ENCODE assay signal across 10 cellular contexts in genomic region chr14:80212025-80212402, GRCh38. TPM values are rescaled to one million over a fixed set of nuclear protein-coding genes. Genes with fewer than 3 reads are reported as not detected.
A peak's percentile ranks its signal among the peaks of the same experiment; 100 is the strongest.
DNase-seq lines count a peak whose midpoint lies in the region; ATAC-seq, FAIRE-seq and TF ChIP-seq lines count a peak whose summit lies in the region.
"Had no signal": no experiment of that assay in that cellular context is flagged by ENCODE, and none has a peak within 500 bp of the region (broad histone marks: within the 10 kb centered on the region; RNA-seq: fewer than 3 reads in every experiment).

No MANE protein-coding gene starts in this region.

- ATAC-seq in naive thymus-derived CD8-positive, alpha-beta T cell: no peak
- ATAC-seq: stimulated activated memory B cell treated with anti-CD40 and anti-IgM and Interleukin-4, amounts not matched to agents 10 μg/mL and 1 μg/mL and 100 μg/mL, for 72 hours had no signal

- peaks cover 6% of the 10 kb centered on the region for H3K4me1 Mint-ChIP-seq in progenitor cell of endocrine pancreas (ENCODE audit: low read depth)
- peaks cover 0 to 4% (median 0%) of the 10 kb centered on the region in 4 donors for H3K4me1 Mint-ChIP-seq in naive thymus-derived CD8-positive, alpha-beta T cell
- H3K4me1 Mint-ChIP-seq: activated B cell treated with CpG ODN at 0.5 μM for 24 hours had no signal

- no peak for FAIRE-seq in GM12891 (lab: Jason Lieb, UNC)

- TF ChIP-seq CTCF in progenitor cell of endocrine pancreas (IDR thresholded peaks at IDR 0.05; ENCODE audit: unreplicated experiment) (no peak), GM10266 (IDR thresholded peaks at IDR 0.05; ENCODE audit: control insufficient read depth, insufficient read depth, low read depth, missing control alignments) (no peak)

- H3K27me3 Mint-ChIP-seq in progenitor cell of endocrine pancreas: peaks cover 20% of the 10 kb centered on the region
- H3K27me3 Mint-ChIP-seq in naive thymus-derived CD8-positive, alpha-beta T cell: peaks cover 0 to 4% (median 1%) of the 10 kb centered on the region in 5 donors
- H3K27me3 Mint-ChIP-seq: activated B cell treated with CpG ODN at 0.5 μM for 24 hours; stimulated activated memory B cell treated with anti-CD40 and anti-IgM and Interleukin-4, amounts not matched to agents 10 μg/mL and 1 μg/mL and 100 μg/mL, for 72 hours had no signal

- TF ChIP-seq POLR2A in GM12891 (IDR thresholded peaks at IDR 0.05; ENCODE audit: low read depth, low read length): no peak

- H3K27ac Mint-ChIP-seq in progenitor cell of endocrine pancreas: no peak overlapping the region
- H3K27ac Mint-ChIP-seq in naive thymus-derived CD8-positive, alpha-beta T cell: no peak overlapping the region
- H3K27ac Mint-ChIP-seq: activated B cell treated with CpG ODN at 0.5 μM for 24 hours; stimulated activated memory B cell treated with anti-CD40 and anti-IgM and Interleukin-4, amounts not matched to agents 10 μg/mL and 1 μg/mL and 100 μg/mL, for 72 hours had no signal

- H3K4me3 Mint-ChIP-seq in progenitor cell of endocrine pancreas (ENCODE audit: low read depth): peak overlapping the region; percentile 0
- no peak overlapping the region for H3K4me3 Mint-ChIP-seq in naive thymus-derived CD8-positive, alpha-beta T cell
- H3K4me3 Mint-ChIP-seq: activated B cell treated with CpG ODN at 0.5 μM for 24 hours; stimulated activated memory B cell treated with anti-CD40 and anti-IgM and Interleukin-4, amounts not matched to agents 10 μg/mL and 1 μg/mL and 100 μg/mL, for 72 hours had no signal

- POLR2A ChIA-PET in naive thymus-derived CD8-positive, alpha-beta T cell (lab: Charles Lee): no interaction called here

- H3K9me3 Mint-ChIP-seq in progenitor cell of endocrine pancreas (ENCODE audit: low read depth): no peaks in the 10 kb centered on the region
- peaks cover 0 to 5% (median 0%) of the 10 kb centered on the region in 9 donors for H3K9me3 Mint-ChIP-seq in naive thymus-derived CD8-positive, alpha-beta T cell

- H3K36me3 Mint-ChIP-seq in progenitor cell of endocrine pancreas (ENCODE audit: insufficient read depth): no peaks in the 10 kb centered on the region
- no peaks in the 10 kb centered on the region for H3K36me3 Mint-ChIP-seq in naive thymus-derived CD8-positive, alpha-beta T cell
- H3K36me3 Mint-ChIP-seq: stimulated activated memory B cell treated with anti-CD40 and anti-IgM and Interleukin-4, amounts not matched to agents 10 μg/mL and 1 μg/mL and 100 μg/mL, for 72 hours had no signal

- DNase-seq in GM12891 (ENCODE audit: insufficient read length, low spot score) (no peak), M059J (ENCODE audit: low read depth) (peak; percentile 89), dermis blood vessel endothelial cell (peak; percentile 32), progenitor cell of endocrine pancreas (ENCODE audit: low spot score, unreplicated experiment) (no peak), GM10266 (ENCODE audit: extremely low spot score) (no peak), NCI-H1048 (lab: John Stamatoyannopoulos, UW) (no peak), NCI-H2227 treated with DMSO at 0.1 percent for 48 hours (lab: John Stamatoyannopoulos, UW) (no peak)
- no peak for DNase-seq in naive thymus-derived CD8-positive, alpha-beta T cell
- DNase-seq: activated B cell treated with CpG ODN at 0.5 μM for 24 hours had no signal

TF ChIP-seq in GM12891, 5 proteins besides CTCF, POLR2A, EP300 and RAD21:
- TF ChIP-seq SPI1 (IDR thresholded peaks at IDR 0.05; ENCODE audit: low read depth, low read length) (peak; percentile 69), PAX5 (IDR thresholded peaks at IDR 0.05; ENCODE audit: insufficient read depth, low read length, severe bottlenecking) (no peak)
TF ChIP-seq in GM12891: peak in this region for 1.

RNA-seq across cellular contexts. Expression of gene DIO2, which starts 0.7 kb away (rescaled TPM):
- polyA plus RNA-seq in GM12891 (2012; ENCODE audit: low read depth, missing spikeins): not detected
- total RNA-seq in M059J (2014; rRNA removed; shearing (Covaris generic)): 35.1 and 61.1 TPM in 2 replicates
- total RNA-seq in dermis blood vessel endothelial cell: 0.51 TPM in 1 of 2 replicates, not detected in the other
- total RNA-seq in progenitor cell of endocrine pancreas: 0.19 and 0.75 TPM in 2 replicates
- not detected for total RNA-seq in naive thymus-derived CD8-positive, alpha-beta T cell
- polyA plus RNA-seq in naive thymus-derived CD8-positive, alpha-beta T cell: not detected
- total RNA-seq: activated B cell treated with CpG ODN at 0.5 μM for 24 hours had no signal

Comparison
In these comparisons a context has a peak if more than half of its experiments do, and no peak if none do; other contexts are left out.
1. DNase-seq: peak in M059J (single experiment) and dermis blood vessel endothelial cell (single experiment); none in GM12891 (single experiment), progenitor cell of endocrine pancreas (single experiment), GM10266 (single experiment), NCI-H1048 (single experiment), NCI-H2227 treated with DMSO at 0.1 percent for 48 hours (single experiment) and naive thymus-derived CD8-positive, alpha-beta T cell (0 of 10).
2. RNA of gene DIO2, which starts 0.7 kb away (total RNA-seq): 35.1 to 61.1 TPM in M059J; 0.51 TPM in dermis blood vessel endothelial cell, 0.19 to 0.75 TPM in progenitor cell of endocrine pancreas and not detected in naive thymus-derived CD8-positive, alpha-beta T cell; every median in the first group is over 10 times any median in the second.